In genomic region chr15:50552238-50552637, GRCh38 we compare ENCODE assay signal across 22 cellular contexts. TPM values are rescaled to one million over a fixed set of nuclear protein-coding genes. Genes with fewer than 3 reads are reported as not detected.
"Had no signal": no experiment of that assay in that cellular context is flagged by ENCODE, and none has a peak within 500 bp of the region (broad histone marks: within the 10 kb centered on the region; RNA-seq: fewer than 3 reads in every experiment).

No MANE protein-coding gene starts in this region.

- H2AFZ ChIP-seq: hepatocyte, neural progenitor cell had no signal

- H3K4me1 ChIP-seq: esophagus squamous epithelium, gastroesophageal sphincter, neural progenitor cell, right atrium auricular region had no signal

- H3K9me3 ChIP-seq: esophagus squamous epithelium, gastroesophageal sphincter, ovary, right atrium auricular region had no signal

- H3K36me3 ChIP-seq: neural progenitor cell, ovary had no signal

- H3K79me2 ChIP-seq: hepatocyte had no signal

- FAIRE-seq: small intestine, urothelium cell line had no signal

- H3K4me3 ChIP-seq: esophagus squamous epithelium, gastroesophageal sphincter, hepatocyte, lung, neural progenitor cell, ovary, right atrium auricular region had no signal

- H3K27me3 ChIP-seq: esophagus squamous epithelium, gastroesophageal sphincter, hepatocyte, neural progenitor cell, ovary, right atrium auricular region had no signal

- DNase-seq: esophagus squamous epithelium; foreskin fibroblast; head of caudate nucleus; left colon; left ventricle myocardium superior; mesenchymal stem cell; midbrain; nucleus accumbens; ovary; small intestine; stimulated activated CD4-positive, alpha-beta T cell treated with anti-CD3 and anti-CD28 coated beads, Interleukin-12 subunit alpha, Interleukin-12 subunit beta, amount 100 ng/mL, for 4 hours; stimulated activated naive CD4-positive, alpha-beta T cell treated with Interleukin-2 at 50 U/mL for 16 hours had no signal

- H3K4me2 ChIP-seq: hepatocyte, neural progenitor cell had no signal

- H3K9ac ChIP-seq: neural progenitor cell had no signal

- ATAC-seq: gastroesophageal sphincter; left colon; natural killer cell treated with Interleukin-12 subunit alpha and Interleukin-12 subunit beta and Interleukin-15 and Interleukin-18, amount 100 ng/mL, for 72 hours had no signal

- H3K27ac ChIP-seq: esophagus squamous epithelium, gastroesophageal sphincter, hepatocyte, neural progenitor cell, ovary, right atrium auricular region had no signal

RNA-seq across cellular contexts. Expression of gene USP50, which starts 5.8 kb away (rescaled TPM):
- total RNA-seq: epithelial cell of proximal tubule; hepatocyte; kidney epithelial cell; left colon; left ventricle myocardium superior; natural killer cell treated with Interleukin-12 subunit alpha and Interleukin-12 subunit beta and Interleukin-15 and Interleukin-18, amount 100 ng/mL, for 72 hours; right atrium auricular region had no signal
- polyA plus RNA-seq: lung, ovary, small intestine, thymus had no signal
